ENCODE assay signal across 1 cellular context in the genomic region with DNA sequence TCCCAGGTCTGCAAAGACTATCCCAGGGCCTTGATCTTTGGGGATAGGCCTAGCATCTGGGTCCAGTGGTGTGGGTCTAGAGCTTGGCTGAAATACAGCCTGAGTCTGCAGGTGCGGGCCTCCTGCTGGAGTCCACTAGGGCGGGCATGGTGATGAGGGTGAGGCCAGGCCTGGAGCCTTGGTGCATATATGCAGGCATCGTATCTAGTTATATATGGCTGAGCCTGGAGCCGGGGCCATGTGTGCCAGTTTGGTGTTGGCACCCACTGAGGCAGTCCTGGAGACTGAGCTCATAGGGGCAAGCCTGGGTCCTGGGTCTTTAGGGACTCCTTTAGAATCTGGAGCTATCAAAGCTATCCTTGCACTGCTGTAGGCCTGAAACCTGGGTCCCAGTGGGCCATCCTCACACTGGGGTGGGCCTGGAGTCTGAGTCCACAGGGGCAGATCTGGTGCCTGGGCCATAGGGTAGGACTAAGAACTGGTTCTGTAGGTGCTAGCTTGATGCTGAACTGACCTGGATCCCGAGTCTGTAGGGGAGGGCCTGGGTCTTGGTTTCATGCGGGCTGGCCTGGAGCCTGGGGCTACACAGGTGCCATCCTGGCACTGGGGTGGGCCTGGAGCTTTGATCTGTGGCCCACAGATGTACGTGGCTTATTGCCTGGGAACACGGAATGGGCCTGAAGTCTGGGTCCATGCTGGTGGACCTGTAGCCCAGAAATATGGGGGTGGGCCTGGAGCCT.
TF ChIP-seq lines count a peak whose summit lies in the region.

No MANE protein-coding gene starts in this region.

TF ChIP-seq in GM12878, 131 proteins besides CTCF, POLR2A, EP300 and RAD21:
- TF ChIP-seq, protein P1, sequence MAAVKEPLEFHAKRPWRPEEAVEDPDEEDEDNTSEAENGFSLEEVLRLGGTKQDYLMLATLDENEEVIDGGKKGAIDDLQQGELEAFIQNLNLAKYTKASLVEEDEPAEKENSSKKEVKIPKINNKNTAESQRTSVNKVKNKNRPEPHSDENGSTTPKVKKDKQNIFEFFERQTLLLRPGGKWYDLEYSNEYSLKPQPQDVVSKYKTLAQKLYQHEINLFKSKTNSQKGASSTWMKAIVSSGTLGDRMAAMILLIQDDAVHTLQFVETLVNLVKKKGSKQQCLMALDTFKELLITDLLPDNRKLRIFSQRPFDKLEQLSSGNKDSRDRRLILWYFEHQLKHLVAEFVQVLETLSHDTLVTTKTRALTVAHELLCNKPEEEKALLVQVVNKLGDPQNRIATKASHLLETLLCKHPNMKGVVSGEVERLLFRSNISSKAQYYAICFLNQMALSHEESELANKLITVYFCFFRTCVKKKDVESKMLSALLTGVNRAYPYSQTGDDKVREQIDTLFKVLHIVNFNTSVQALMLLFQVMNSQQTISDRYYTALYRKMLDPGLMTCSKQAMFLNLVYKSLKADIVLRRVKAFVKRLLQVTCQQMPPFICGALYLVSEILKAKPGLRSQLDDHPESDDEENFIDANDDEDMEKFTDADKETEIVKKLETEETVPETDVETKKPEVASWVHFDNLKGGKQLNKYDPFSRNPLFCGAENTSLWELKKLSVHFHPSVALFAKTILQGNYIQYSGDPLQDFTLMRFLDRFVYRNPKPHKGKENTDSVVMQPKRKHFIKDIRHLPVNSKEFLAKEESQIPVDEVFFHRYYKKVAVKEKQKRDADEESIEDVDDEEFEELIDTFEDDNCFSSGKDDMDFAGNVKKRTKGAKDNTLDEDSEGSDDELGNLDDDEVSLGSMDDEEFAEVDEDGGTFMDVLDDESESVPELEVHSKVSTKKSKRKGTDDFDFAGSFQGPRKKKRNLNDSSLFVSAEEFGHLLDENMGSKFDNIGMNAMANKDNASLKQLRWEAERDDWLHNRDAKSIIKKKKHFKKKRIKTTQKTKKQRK (IDR thresholded peaks at IDR 0.05; ENCODE audit: low read depth, low read length), result no peak
- TF ChIP-seq BMI1 (IDR thresholded peaks at IDR 0.05; ENCODE audit: borderline replicate concordance), result no peak
- no peak for TF ChIP-seq SUPT20H (IDR thresholded peaks at IDR 0.05; ENCODE audit: borderline replicate concordance, control insufficient read depth, low read depth, low read length)
- TF ChIP-seq, protein P2, sequence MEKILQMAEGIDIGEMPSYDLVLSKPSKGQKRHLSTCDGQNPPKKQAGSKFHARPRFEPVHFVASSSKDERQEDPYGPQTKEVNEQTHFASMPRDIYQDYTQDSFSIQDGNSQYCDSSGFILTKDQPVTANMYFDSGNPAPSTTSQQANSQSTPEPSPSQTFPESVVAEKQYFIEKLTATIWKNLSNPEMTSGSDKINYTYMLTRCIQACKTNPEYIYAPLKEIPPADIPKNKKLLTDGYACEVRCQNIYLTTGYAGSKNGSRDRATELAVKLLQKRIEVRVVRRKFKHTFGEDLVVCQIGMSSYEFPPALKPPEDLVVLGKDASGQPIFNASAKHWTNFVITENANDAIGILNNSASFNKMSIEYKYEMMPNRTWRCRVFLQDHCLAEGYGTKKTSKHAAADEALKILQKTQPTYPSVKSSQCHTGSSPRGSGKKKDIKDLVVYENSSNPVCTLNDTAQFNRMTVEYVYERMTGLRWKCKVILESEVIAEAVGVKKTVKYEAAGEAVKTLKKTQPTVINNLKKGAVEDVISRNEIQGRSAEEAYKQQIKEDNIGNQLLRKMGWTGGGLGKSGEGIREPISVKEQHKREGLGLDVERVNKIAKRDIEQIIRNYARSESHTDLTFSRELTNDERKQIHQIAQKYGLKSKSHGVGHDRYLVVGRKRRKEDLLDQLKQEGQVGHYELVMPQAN (conservative IDR thresholded peaks at IDR 0.05), result no peak
- TF ChIP-seq, protein P3, sequence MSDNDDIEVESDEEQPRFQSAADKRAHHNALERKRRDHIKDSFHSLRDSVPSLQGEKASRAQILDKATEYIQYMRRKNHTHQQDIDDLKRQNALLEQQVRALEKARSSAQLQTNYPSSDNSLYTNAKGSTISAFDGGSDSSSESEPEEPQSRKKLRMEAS (IDR thresholded peaks at IDR 0.05; ENCODE audit: low read depth, low read length), result no peak
- TF ChIP-seq, protein P4, sequence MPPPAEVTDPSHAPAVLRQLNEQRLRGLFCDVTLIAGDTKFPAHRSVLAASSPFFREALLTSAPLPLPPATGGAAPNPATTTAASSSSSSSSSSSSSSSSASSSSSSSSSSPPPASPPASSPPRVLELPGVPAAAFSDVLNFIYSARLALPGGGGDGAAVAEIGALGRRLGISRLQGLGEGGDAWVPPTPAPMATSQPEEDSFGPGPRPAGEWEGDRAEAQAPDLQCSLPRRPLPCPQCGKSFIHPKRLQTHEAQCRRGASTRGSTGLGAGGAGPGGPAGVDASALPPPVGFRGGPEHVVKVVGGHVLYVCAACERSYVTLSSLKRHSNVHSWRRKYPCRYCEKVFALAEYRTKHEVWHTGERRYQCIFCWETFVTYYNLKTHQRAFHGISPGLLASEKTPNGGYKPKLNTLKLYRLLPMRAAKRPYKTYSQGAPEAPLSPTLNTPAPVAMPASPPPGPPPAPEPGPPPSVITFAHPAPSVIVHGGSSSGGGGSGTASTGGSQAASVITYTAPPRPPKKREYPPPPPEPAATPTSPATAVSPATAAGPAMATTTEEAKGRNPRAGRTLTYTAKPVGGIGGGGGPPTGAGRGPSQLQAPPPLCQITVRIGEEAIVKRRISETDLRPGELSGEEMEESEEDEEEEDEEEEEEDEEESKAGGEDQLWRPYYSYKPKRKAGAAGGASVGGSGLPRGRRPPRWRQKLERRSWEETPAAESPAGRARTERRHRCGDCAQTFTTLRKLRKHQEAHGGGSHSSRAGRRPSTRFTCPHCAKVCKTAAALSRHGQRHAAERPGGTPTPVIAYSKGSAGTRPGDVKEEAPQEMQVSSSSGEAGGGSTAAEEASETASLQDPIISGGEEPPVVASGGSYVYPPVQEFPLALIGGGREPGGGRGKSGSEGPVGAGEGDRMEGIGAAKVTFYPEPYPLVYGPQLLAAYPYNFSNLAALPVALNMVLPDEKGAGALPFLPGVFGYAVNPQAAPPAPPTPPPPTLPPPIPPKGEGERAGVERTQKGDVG (CRISPR knock-in tag; IDR thresholded peaks at IDR 0.05), result no peak
- no peak for TF ChIP-seq YY1 (IDR thresholded peaks at IDR 0.05; ENCODE audit: low read depth, low read length)
- TF ChIP-seq, protein P5, sequence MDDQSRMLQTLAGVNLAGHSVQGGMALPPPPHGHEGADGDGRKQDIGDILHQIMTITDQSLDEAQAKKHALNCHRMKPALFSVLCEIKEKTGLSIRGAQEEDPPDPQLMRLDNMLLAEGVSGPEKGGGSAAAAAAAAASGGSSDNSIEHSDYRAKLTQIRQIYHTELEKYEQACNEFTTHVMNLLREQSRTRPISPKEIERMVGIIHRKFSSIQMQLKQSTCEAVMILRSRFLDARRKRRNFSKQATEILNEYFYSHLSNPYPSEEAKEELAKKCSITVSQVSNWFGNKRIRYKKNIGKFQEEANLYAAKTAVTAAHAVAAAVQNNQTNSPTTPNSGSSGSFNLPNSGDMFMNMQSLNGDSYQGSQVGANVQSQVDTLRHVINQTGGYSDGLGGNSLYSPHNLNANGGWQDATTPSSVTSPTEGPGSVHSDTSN (IDR thresholded peaks at IDR 0.05; ENCODE audit: insufficient replicate concordance, low read depth, low read length), result no peak
TF ChIP-seq in GM12878: peak in this region for 0.
